In the genomic region with DNA sequence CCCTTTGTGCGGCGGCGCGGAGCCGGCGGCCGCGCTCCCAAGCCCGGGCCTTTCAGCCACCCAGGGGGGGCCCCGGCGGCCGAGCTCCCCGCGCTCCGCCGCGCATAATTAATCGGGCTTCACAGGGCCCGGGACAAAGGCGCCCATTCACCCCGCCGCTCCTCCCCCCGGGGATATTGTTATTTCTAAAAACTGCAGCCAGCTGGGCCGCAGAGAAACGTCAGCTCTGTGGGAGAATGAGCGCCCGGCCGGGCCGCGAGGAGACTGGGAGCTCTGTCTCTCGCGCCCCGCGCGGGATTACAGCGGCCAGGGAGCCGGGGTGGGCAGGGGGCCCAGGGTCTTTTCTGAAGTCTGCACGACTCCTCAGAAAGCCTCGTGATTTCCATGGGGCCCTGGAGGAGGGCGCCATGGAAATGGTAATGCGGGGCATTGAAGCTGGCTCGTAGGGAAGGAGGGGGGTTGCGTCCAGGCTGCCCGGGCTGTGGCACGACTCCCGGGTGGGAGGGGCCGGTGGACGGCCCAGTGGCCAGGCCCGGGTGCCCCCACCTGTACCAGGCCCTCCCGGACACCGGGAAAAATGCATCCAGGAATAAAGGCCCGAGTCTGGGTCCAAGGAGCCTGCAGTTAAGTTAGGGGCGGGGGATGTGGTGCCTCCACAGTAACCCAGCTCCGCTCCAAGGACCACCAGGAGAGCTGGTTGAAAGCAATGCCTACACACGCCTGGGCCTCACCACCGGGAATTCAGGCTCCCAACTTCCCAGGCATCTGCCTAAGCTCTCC, we compare ENCODE assay signal across 10 cellular contexts.
DNase-seq lines count a peak whose midpoint lies in the region; FAIRE-seq and TF ChIP-seq lines count a peak whose summit lies in the region.
"Had no signal": no experiment of that assay in that cellular context is flagged by ENCODE, and none has a peak within 500 bp of the region (broad histone marks: within the 10 kb centered on the region; RNA-seq: fewer than 3 reads in every experiment).

No MANE protein-coding gene starts in this region.

- H3K27me3 ChIP-seq in esophagus muscularis mucosa = no peaks in the 10 kb centered on the region
- H3K27me3 ChIP-seq in mucosa of rectum (ENCODE audit: control insufficient read depth in 2 of 2, insufficient read depth in 2 of 2, low read length in 2 of 2) = no peaks in the 10 kb centered on the region
- no peaks in the 10 kb centered on the region for H3K27me3 ChIP-seq in SK-N-SH (ENCODE audit: insufficient read depth)
- H3K27me3 ChIP-seq: SJSA1 had no signal

- TF ChIP-seq CTCF in esophagus muscularis mucosa (IDR thresholded peaks at IDR 0.05) (no peak), type B pancreatic cell (conservative IDR thresholded peaks at IDR 0.05) (no peak), SK-N-SH (IDR thresholded peaks at IDR 0.05) (no peak)

- H3K9me3 Mint-ChIP-seq in type B pancreatic cell = no peaks in the 10 kb centered on the region

- TF ChIP-seq EP300 in esophagus muscularis mucosa (IDR thresholded peaks at IDR 0.05) (no peak), SK-N-SH (IDR thresholded peaks at IDR 0.05; ENCODE audit: borderline replicate concordance in 1 of 2, low read depth in 1 of 2, low read length in 1 of 2) (no peak)

- no peak for TF ChIP-seq RAD21 in SK-N-SH (IDR thresholded peaks at IDR 0.05; ENCODE audit: low read length)

- POLR2A ChIA-PET in SK-N-SH (lab: Yijun Ruan, JAX) = no interaction called here

- H3K9ac ChIP-seq in mucosa of rectum (ENCODE audit: low read depth in 1 of 2, low read length in 2 of 2) = peak overlapping the region in 1 of 2 donors; percentile 60
- no peak overlapping the region for H3K9ac ChIP-seq in SK-N-SH

- peaks cover 27% of the 10 kb centered on the region for H3K4me1 Mint-ChIP-seq in type B pancreatic cell (ENCODE audit: unreplicated experiment)

- H3K4me2 ChIP-seq in SK-N-SH = no peak overlapping the region

- peaks cover 13% of the 10 kb centered on the region for H3K36me3 Mint-ChIP-seq in type B pancreatic cell

- H3K4me1 ChIP-seq in esophagus muscularis mucosa (peaks cover 27 to 55% (median 46%) of the 10 kb centered on the region in 4 donors), mucosa of rectum (ENCODE audit: control insufficient read depth in 2 of 2, insufficient read depth in 2 of 2, low read length in 2 of 2) (peaks cover 9 to 10% of the 10 kb centered on the region in 2 donors), SK-N-SH (ENCODE audit: control insufficient read depth in 1 of 2, insufficient read depth in 2 of 2, low read depth in 1 of 2, low read length in 1 of 2) (peaks cover 0 to 19% of the 10 kb centered on the region in 2 experiments; a peak in 1 of 4 replicates)

- no peak overlapping the region for H3K27ac Mint-ChIP-seq in type B pancreatic cell

- WGBS in esophagus muscularis mucosa = 33% methylated on average over 31 of the region's 56 CpGs
- WGBS in SK-N-SH (ENCODE audit: low lambda C conversion rate) = 94% methylated on average over 47 of the region's 56 CpGs

- no peak for FAIRE-seq in GM12891 (lab: Jason Lieb, UNC)

- no peaks in the 10 kb centered on the region for H3F3A ChIP-seq in SK-N-SH (replicated peaks; ENCODE audit: insufficient read depth)

- H3K36me3 ChIP-seq in esophagus muscularis mucosa = no peaks in the 10 kb centered on the region
- no peaks in the 10 kb centered on the region for H3K36me3 ChIP-seq in mucosa of rectum (ENCODE audit: control insufficient read depth in 2 of 2, insufficient read depth in 2 of 2, low read length in 2 of 2)
- no peaks in the 10 kb centered on the region for H3K36me3 ChIP-seq in SK-N-SH (replicated peaks in 1 of 2; ENCODE audit: control insufficient read depth in 1 of 2, insufficient read depth in 2 of 2, low read length in 1 of 2)
- H3K36me3 ChIP-seq: SJSA1 had no signal

- H3K4me3 ChIP-seq in esophagus muscularis mucosa (peak overlapping the region; percentile 52 to 68 (median 60)), mucosa of rectum (ENCODE audit: low read length in 2 of 2) (peak overlapping the region in 1 of 2 donors; percentile 18), SK-N-SH (ENCODE audit: low read depth in 2 of 2, low read length in 1 of 2) (no peak overlapping the region)
- H3K4me3 ChIP-seq: SJSA1 had no signal

- no peaks in the 10 kb centered on the region for H3K9me3 ChIP-seq in esophagus muscularis mucosa
- H3K9me3 ChIP-seq in mucosa of rectum (ENCODE audit: control insufficient read depth in 2 of 2, low read length in 2 of 2) = no peaks in the 10 kb centered on the region
- H3K9me3 ChIP-seq in SK-N-SH = no peaks in the 10 kb centered on the region

- no peaks in the 10 kb centered on the region for H4K20me1 ChIP-seq in SK-N-SH (ENCODE audit: insufficient read depth)

- peak overlapping the region; percentile 74 for H3K4me3 Mint-ChIP-seq in type B pancreatic cell

- DNase-seq in DMS 273 (lab: John Stamatoyannopoulos, UW; ENCODE audit: unreplicated experiment) = peak; percentile 69
- no peak for DNase-seq in DMS 273 treated with DMSO at 0.1 percent for 48 hours (lab: John Stamatoyannopoulos, UW)
- no peak for DNase-seq in esophagus muscularis mucosa (ENCODE audit: extremely low spot score)
- no peak for DNase-seq in type B pancreatic cell (ENCODE audit: extremely low spot score, unreplicated experiment)
- no peak for DNase-seq in SK-N-SH
- DNase-seq in stimulated activated CD4-positive, alpha-beta T cell treated with anti-CD3 and anti-CD28 coated beads, Interleukin-4, amount 100 ng/mL, for 1 hour = no peak
- DNase-seq in GM12891 (ENCODE audit: insufficient read length, low spot score) = no peak

- CTCF ChIA-PET in SK-N-SH (lab: Yijun Ruan, JAX) = interaction anchor here (0.6 to 1.4 kb wide), 5 partner anchors 17 to 132 kb away, joined by 3 read pairs; no protein-coding TSS in a partner anchor

- intact Hi-C loops in esophagus muscularis mucosa (cut with DNase I) = loop anchor here (10.0 kb wide), 1 partner anchor 76 kb away; no protein-coding TSS in a partner anchor

- H3K27ac ChIP-seq in esophagus muscularis mucosa (replicated peaks in 1 of 4) (peak overlapping the region; percentile 81 to 90 (median 85)), mucosa of rectum (ENCODE audit: low read depth in 2 of 2, low read length in 2 of 2) (peak overlapping the region; percentile 70 to 73), SK-N-SH (ENCODE audit: low read depth in 2 of 2, low read length in 1 of 2) (no peak overlapping the region)
- H3K27ac ChIP-seq: 22Rv1, SJSA1 had no signal

- H2AFZ ChIP-seq in SK-N-SH (ENCODE audit: low read depth) = no peak overlapping the region

- no peaks in the 10 kb centered on the region for H3K9me2 ChIP-seq in SK-N-SH

- no peak for TF ChIP-seq POLR2A in esophagus muscularis mucosa (IDR thresholded peaks at IDR 0.05; ENCODE audit: low read depth)
- no peak for TF ChIP-seq POLR2A in GM12891 (IDR thresholded peaks at IDR 0.05; ENCODE audit: low read depth, low read length)

- no peaks in the 10 kb centered on the region for H3K79me2 ChIP-seq in SK-N-SH (ENCODE audit: insufficient read depth)

- no peaks in the 10 kb centered on the region for H3K27me3 Mint-ChIP-seq in type B pancreatic cell

TF ChIP-seq in SK-N-SH, 30 proteins besides CTCF, POLR2A, EP300 and RAD21:
- TF ChIP-seq GATA2 (CRISPR knock-in tag; IDR thresholded peaks at IDR 0.05) = no peak
- no peak for TF ChIP-seq SIN3A (IDR thresholded peaks at IDR 0.05; ENCODE audit: borderline replicate concordance, low read depth, low read length)
- TF ChIP-seq TAF1 (IDR thresholded peaks at IDR 0.05; ENCODE audit: borderline replicate concordance, low read depth, low read length) = no peak
TF ChIP-seq in SK-N-SH: peak in this region for 0.

TF ChIP-seq in GM12891, 5 proteins besides CTCF, POLR2A, EP300 and RAD21:
- no peak for TF ChIP-seq POLR2AphosphoS5 (IDR thresholded peaks at IDR 0.05; ENCODE audit: low read depth, low read length)
TF ChIP-seq in GM12891: peak in this region for 0.

Comparison
In these comparisons a context has a peak if more than half of its experiments do, and no peak if none do; other contexts are left out.
1. H3K27ac ChIP-seq: peak in esophagus muscularis mucosa (4 of 4) and mucosa of rectum (2 of 2); none in SK-N-SH (0 of 2).
2. H3K4me3 ChIP-seq: peak in esophagus muscularis mucosa (4 of 4); none in SK-N-SH (0 of 2).